25 cellular contexts compared by ENCODE assay signal in genomic region chr6:107692351-107692750, GRCh38.
DNase-seq lines count a peak whose midpoint lies in the region; ATAC-seq and TF ChIP-seq lines count a peak whose summit lies in the region.
"Had no signal": no experiment of that assay in that cellular context is flagged by ENCODE, and none has a peak within 500 bp of the region (broad histone marks: within the 10 kb centered on the region; RNA-seq: fewer than 3 reads in every experiment).

No MANE protein-coding gene starts in this region.

- H3K4me1 ChIP-seq in GM23248 (ENCODE audit: insufficient read depth), result peaks cover 46% of the 10 kb centered on the region
- no peaks in the 10 kb centered on the region for H3K4me1 ChIP-seq in CD8-positive, alpha-beta T cell (ENCODE audit: insufficient read depth, low read length)
- H3K4me1 ChIP-seq: A549, left lung, parathyroid adenoma had no signal

- H3K36me3 ChIP-seq in GM23248 (ENCODE audit: low read depth), result no peaks in the 10 kb centered on the region
- H3K36me3 ChIP-seq in CD8-positive, alpha-beta T cell (ENCODE audit: insufficient read depth, low read length), result no peaks in the 10 kb centered on the region
- H3K36me3 ChIP-seq: adrenal gland, heart left ventricle, left lung, sigmoid colon had no signal

- H3K79me2 ChIP-seq in GM23248 (ENCODE audit: insufficient read depth), result no peaks in the 10 kb centered on the region
- H3K79me2 ChIP-seq: parathyroid adenoma had no signal

- H3K9me3 ChIP-seq in GM23248 (ENCODE audit: low read depth), result no peaks in the 10 kb centered on the region
- H3K9me3 ChIP-seq in CD8-positive, alpha-beta T cell (ENCODE audit: low read length), result no peaks in the 10 kb centered on the region
- H3K9me3 ChIP-seq: A549, adrenal gland, left lung, sigmoid colon had no signal

- ATAC-seq in HG02885 (IDR thresholded peaks at IDR 0.05; ENCODE audit: poor library complexity, unreplicated experiment) (no peak), HG03175 (IDR thresholded peaks at IDR 0.05; ENCODE audit: unreplicated experiment) (no peak)
- ATAC-seq in CD8-positive, alpha-beta T cell, result no peak
- ATAC-seq: A549; esophagus mucosa; HCT116; heart left ventricle; left lung; natural killer cell treated with Interleukin-12 subunit alpha and Interleukin-12 subunit beta and Interleukin-15 and Interleukin-18, amount 100 ng/mL, for 72 hours had no signal

- no peaks in the 10 kb centered on the region for H3K36me3 Mint-ChIP-seq in chondrocyte (ENCODE audit: low read depth)
- H3K36me3 Mint-ChIP-seq in CD8-positive, alpha-beta T cell, result no peaks in the 10 kb centered on the region
- H3K36me3 Mint-ChIP-seq: natural killer cell treated with Interleukin-12 subunit alpha and Interleukin-12 subunit beta and Interleukin-15 and Interleukin-18, amount 100 ng/mL, for 72 hours had no signal

- H3K4me3 ChIP-seq in AG04449 (ENCODE audit: low read depth, low read length) (no peak overlapping the region), GM23248 (no peak overlapping the region)
- no peak overlapping the region for H3K4me3 ChIP-seq in CD8-positive, alpha-beta T cell (ENCODE audit: low read depth, low read length)
- H3K4me3 ChIP-seq: A549, adrenal gland, heart left ventricle, left lung, sigmoid colon had no signal

- POLR2A ChIA-PET in AG04449 (lab: Yijun Ruan, JAX), result interaction anchor here (0.6 kb wide), 1 partner anchor 426 kb away, joined by 3 read pairs; no protein-coding TSS in a partner anchor
- POLR2A ChIA-PET in CD8-positive, alpha-beta T cell (lab: Charles Lee), result no interaction called here

- no peak overlapping the region for H2AFZ ChIP-seq in GM23248
- H2AFZ ChIP-seq: parathyroid adenoma had no signal

- H3K27ac Mint-ChIP-seq in chondrocyte (ENCODE audit: unreplicated experiment), result peak overlapping the region; percentile 50
- H3K27ac Mint-ChIP-seq in CD8-positive, alpha-beta T cell, result no peak overlapping the region
- H3K27ac Mint-ChIP-seq: activated CD4-positive, alpha-beta memory T cell treated with anti-CD3 and anti-CD28 coated beads, Interleukin-2, amount 10 ng/mL, durations not matched to agents 7 days and 5 days; CD4-positive, alpha-beta T cell; natural killer cell treated with Interleukin-12 subunit alpha and Interleukin-12 subunit beta and Interleukin-15 and Interleukin-18, amount 100 ng/mL, for 72 hours had no signal

- DNase-seq in AG04449 (ENCODE audit: low read depth, low spot score) (peak; percentile 84), GM23248 (peak; percentile 95), chondrocyte (ENCODE audit: low spot score) (no peak), iris pigment epithelial cell (ENCODE audit: low read depth) (peak; percentile 74), HuH-7.5 (ENCODE audit: low spot score) (no peak)
- DNase-seq in CD8-positive, alpha-beta T cell, result no peak
- DNase-seq: activated CD4-positive, alpha-beta memory T cell treated with anti-CD3 and anti-CD28 coated beads, Interleukin-2, amount 10 ng/mL, durations not matched to agents 7 days and 5 days; activated gamma-delta T cell; activated T-cell treated with anti-CD3 and anti-CD28 coated beads for 4 hours; CD4-positive, alpha-beta T cell; DMS153; heart left ventricle; left lung; midbrain; NCI-H2029; NCI-H82; sigmoid colon had no signal

- H3K9ac ChIP-seq in GM23248, result peak overlapping the region; percentile 68
- H3K9ac ChIP-seq: parathyroid adenoma had no signal

- peaks cover 43% of the 10 kb centered on the region for H3K4me1 Mint-ChIP-seq in chondrocyte (ENCODE audit: low read depth)
- H3K4me1 Mint-ChIP-seq in CD8-positive, alpha-beta T cell (ENCODE audit: low read depth), result peaks cover 4% of the 10 kb centered on the region
- H3K4me1 Mint-ChIP-seq: activated CD4-positive, alpha-beta memory T cell treated with anti-CD3 and anti-CD28 coated beads, Interleukin-2, amount 10 ng/mL, durations not matched to agents 7 days and 5 days had no signal

- H3K9me3 Mint-ChIP-seq in chondrocyte (ENCODE audit: low read depth), result peaks cover 3% of the 10 kb centered on the region
- H3K9me3 Mint-ChIP-seq in CD8-positive, alpha-beta T cell, result no peaks in the 10 kb centered on the region
- H3K9me3 Mint-ChIP-seq: activated CD4-positive, alpha-beta memory T cell treated with anti-CD3 and anti-CD28 coated beads, Interleukin-2, amount 10 ng/mL, durations not matched to agents 7 days and 5 days; CD4-positive, alpha-beta T cell; natural killer cell treated with Interleukin-12 subunit alpha and Interleukin-12 subunit beta and Interleukin-15 and Interleukin-18, amount 100 ng/mL, for 72 hours had no signal

- no peak overlapping the region for H3K4me3 Mint-ChIP-seq in chondrocyte (ENCODE audit: unreplicated experiment)
- H3K4me3 Mint-ChIP-seq in CD8-positive, alpha-beta T cell, result no peak overlapping the region
- H3K4me3 Mint-ChIP-seq: activated CD4-positive, alpha-beta memory T cell treated with anti-CD3 and anti-CD28 coated beads, Interleukin-2, amount 10 ng/mL, durations not matched to agents 7 days and 5 days; CD4-positive, alpha-beta T cell; natural killer cell treated with Interleukin-12 subunit alpha and Interleukin-12 subunit beta and Interleukin-15 and Interleukin-18, amount 100 ng/mL, for 72 hours had no signal

- WGBS in GM23248 (ENCODE audit: low coverage in 1 of 2, low lambda C conversion rate in 2 of 2, missing lambda C conversion rate in 2 of 2), 2 experiments, result 19 to 28% methylated on average over 3 of the region's 3 CpGs

- TF ChIP-seq CTCF in AG04449 (IDR thresholded peaks at IDR 0.05; ENCODE audit: insufficient read depth, low read length, missing control alignments) (no peak), chondrocyte (IDR thresholded peaks at IDR 0.05) (no peak)
- no peak for TF ChIP-seq CTCF in CD8-positive, alpha-beta T cell (IDR thresholded peaks at IDR 0.05)

- H3K27me3 ChIP-seq in GM23248 (replicated peaks; ENCODE audit: insufficient read depth), result no peaks in the 10 kb centered on the region
- H3K27me3 ChIP-seq in CD8-positive, alpha-beta T cell (ENCODE audit: insufficient read depth, low read length), result no peaks in the 10 kb centered on the region
- H3K27me3 ChIP-seq: adrenal gland, heart left ventricle, left lung had no signal

- no peaks in the 10 kb centered on the region for H3K9me2 ChIP-seq in GM23248 (ENCODE audit: insufficient read depth)

- in situ Hi-C loops in GM23248 (cut with MboI), result no loop called here

- peak overlapping the region; percentile 58 for H3K4me2 ChIP-seq in GM23248 (ENCODE audit: unreplicated experiment)
- H3K4me2 ChIP-seq: A549 had no signal

- no peaks in the 10 kb centered on the region for H3K27me3 Mint-ChIP-seq in chondrocyte (ENCODE audit: low read depth)
- no peaks in the 10 kb centered on the region for H3K27me3 Mint-ChIP-seq in CD8-positive, alpha-beta T cell (ENCODE audit: low read depth)
- H3K27me3 Mint-ChIP-seq: CD4-positive, alpha-beta T cell had no signal

- H3F3A ChIP-seq in GM23248 (ENCODE audit: insufficient read depth), result peaks cover 44% of the 10 kb centered on the region

- intact Hi-C loops in CD8-positive, alpha-beta T cell (cut with DNase I, micrococcal nuclease), result no loop called here

- no peaks in the 10 kb centered on the region for H4K20me1 ChIP-seq in GM23248 (ENCODE audit: insufficient read depth)

- CTCF ChIA-PET in AG04449 (lab: Yijun Ruan, JAX), result interaction anchor here (1.0 to 8.7 kb wide), 4 partner anchors 12 to 578 kb away, joined by 3 to 75 read pairs (median 4); no protein-coding TSS in a partner anchor
- CTCF ChIA-PET in CD8-positive, alpha-beta T cell (lab: Charles Lee), result interaction anchor here (1.1 to 1.6 kb wide), 2 partner anchors 13 to 155 kb away, joined by 3 to 5 read pairs; no protein-coding TSS in a partner anchor

- peak overlapping the region; percentile 98 for H3K27ac ChIP-seq in GM23248
- H3K27ac ChIP-seq in CD8-positive, alpha-beta T cell (ENCODE audit: low read depth, low read length), result no peak overlapping the region
- H3K27ac ChIP-seq: A549, left lung, parathyroid adenoma had no signal

Comparison
In these comparisons a context has a peak if more than half of its experiments do, and no peak if none do; other contexts are left out.
1. DNase-seq: peak in AG04449 (single experiment), GM23248 (single experiment) and iris pigment epithelial cell (single experiment); none in chondrocyte (single experiment), CD8-positive, alpha-beta T cell (0 of 7) and HuH-7.5 (single experiment).